In the genomic region with DNA sequence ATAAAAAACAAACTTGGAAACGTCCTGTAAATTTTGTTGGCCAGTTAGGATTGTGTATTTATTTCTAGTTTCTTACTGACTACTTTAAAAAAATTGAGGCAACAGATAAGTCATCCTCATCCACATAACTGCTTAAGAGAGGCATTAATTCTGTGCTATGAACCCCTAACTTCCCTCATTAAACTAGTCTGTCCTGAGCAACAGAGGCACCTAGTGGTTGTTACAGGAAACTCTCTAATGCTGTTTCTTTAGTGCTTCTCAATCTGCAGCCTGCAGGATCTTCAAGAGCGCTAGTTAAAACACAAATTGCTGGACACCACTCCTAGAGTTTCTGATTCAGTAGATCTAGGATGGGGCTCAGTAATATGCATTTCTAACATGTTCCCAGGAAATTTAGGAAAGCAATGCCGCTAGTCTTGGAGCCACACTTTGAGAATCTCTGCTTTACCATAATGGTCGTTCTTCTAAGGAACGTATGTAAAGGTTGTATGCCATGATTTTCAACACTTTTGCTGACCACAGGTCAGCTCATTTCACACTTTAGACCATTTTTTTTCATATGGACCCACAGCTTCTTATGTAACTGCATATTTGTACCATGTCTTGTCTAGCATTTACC, we compare ENCODE assay signal across 8 cellular contexts.
DNase-seq lines count a peak whose midpoint lies in the region; ATAC-seq and TF ChIP-seq lines count a peak whose summit lies in the region.

No MANE protein-coding gene starts in this region.

- H3K36me3 ChIP-seq in DND-41 (ENCODE audit: insufficient read depth, low read length) (no peaks in the 10 kb centered on the region), PC-9 (ENCODE audit: low read depth) (no peaks in the 10 kb centered on the region)

- no peaks in the 10 kb centered on the region for H3K9me3 Mint-ChIP-seq in T-helper 2 cell treated with Interferon-gamma antibody and Interleukin-4, amounts not matched to agents 5 μg/mL and 100 μg/mL, for 36 hours

- no peak overlapping the region for H3K9ac ChIP-seq in DND-41 (ENCODE audit: low read depth, low read length)

- H2AFZ ChIP-seq in DND-41 (ENCODE audit: low read depth, low read length) (no peak overlapping the region), PC-9 (no peak overlapping the region)

- POLR2A ChIA-PET in PC-9 (lab: Charles Lee; ENCODE audit: unreplicated experiment): no interaction called here

- TF ChIP-seq CTCF in DND-41 (IDR thresholded peaks at IDR 0.05; ENCODE audit: borderline replicate concordance, extremely low read depth, low read length, poor library complexity, severe bottlenecking) (peak; percentile 67), HL-60 (IDR thresholded peaks at IDR 0.05; ENCODE audit: insufficient read depth, low read length) (peak; percentile 15), PC-9 (conservative IDR thresholded peaks at IDR 0.05) (peak; percentile 54)

- DNase-seq in DND-41: peak; percentile 4
- no peak for DNase-seq in HL-60 (ENCODE audit: low read depth in 1 of 2, low spot score in 1 of 2)
- DNase-seq in PC-9: no peak
- DNase-seq in iPS-NIHi7 (ENCODE audit: extremely low spot score): peak; percentile 62
- DNase-seq in amygdala (lab: John Stamatoyannopoulos, UW): no peak
- DNase-seq in glomerular visceral epithelial cell (ENCODE audit: extremely low spot score): no peak
- DNase-seq in T-helper 2 cell treated with Interferon-gamma antibody and Interleukin-4, amounts not matched to agents 5 μg/mL and 100 μg/mL, for 36 hours (ENCODE audit: low spot score): no peak

- no peaks in the 10 kb centered on the region for H3F3A ChIP-seq in PC-9 (ENCODE audit: insufficient read depth, low read depth)

- no peak overlapping the region for H3K4me3 Mint-ChIP-seq in T-helper 2 cell treated with Interferon-gamma antibody and Interleukin-4, amounts not matched to agents 5 μg/mL and 100 μg/mL, for 36 hours

- H3K27me3 Mint-ChIP-seq in T-helper 2 cell treated with Interferon-gamma antibody and Interleukin-4, amounts not matched to agents 5 μg/mL and 100 μg/mL, for 36 hours (ENCODE audit: low read depth): peaks cover 2% of the 10 kb centered on the region

- H3K27me3 ChIP-seq in DND-41 (ENCODE audit: insufficient read depth, low read length, poor library complexity) (no peaks in the 10 kb centered on the region), HL-60 (ENCODE audit: insufficient read depth, poor library complexity, severe bottlenecking) (no peaks in the 10 kb centered on the region), PC-9 (ENCODE audit: insufficient read depth, low read depth) (no peaks in the 10 kb centered on the region)

- ATAC-seq in DND-41 (ENCODE audit: insufficient read depth, low read depth) (peak; percentile 74; the same call in 2 of the 3 replicates), GM19463 (IDR thresholded peaks at IDR 0.05; ENCODE audit: unreplicated experiment) (peak; percentile 61)

- no peaks in the 10 kb centered on the region for H3K4me1 Mint-ChIP-seq in T-helper 2 cell treated with Interferon-gamma antibody and Interleukin-4, amounts not matched to agents 5 μg/mL and 100 μg/mL, for 36 hours (ENCODE audit: low read depth)

- no peaks in the 10 kb centered on the region for H3K9me2 ChIP-seq in PC-9 (ENCODE audit: insufficient read depth)

- H4K20me1 ChIP-seq in DND-41 (ENCODE audit: insufficient read depth, low read length) (no peaks in the 10 kb centered on the region), PC-9 (ENCODE audit: insufficient read depth) (no peaks in the 10 kb centered on the region)

- intact Hi-C loops in PC-9 (cut with micrococcal nuclease; ENCODE audit: unreplicated experiment): loop anchor here (10.0 kb wide), 1 partner anchor 590 kb away; no protein-coding TSS in a partner anchor

- CTCF ChIA-PET in PC-9 (lab: Charles Lee): no interaction called here

- H3K27ac ChIP-seq in DND-41 (ENCODE audit: low read length) (no peak overlapping the region), HL-60 (replicated peaks) (no peak overlapping the region), PC-9 (no peak overlapping the region)

- H3K4me3 ChIP-seq in DND-41 (ENCODE audit: low read depth in 1 of 2, low read length in 2 of 2) (no peak overlapping the region), HL-60 (replicated peaks; ENCODE audit: insufficient read depth, low read length) (no peak overlapping the region), PC-9 (no peak overlapping the region)

- no peaks in the 10 kb centered on the region for H3K9me3 ChIP-seq in DND-41 (ENCODE audit: insufficient read depth, low read length, severe bottlenecking)
- H3K9me3 ChIP-seq in PC-9 (ENCODE audit: insufficient read depth, low read depth): no peaks in the 10 kb centered on the region

- no peak overlapping the region for H3K4me2 ChIP-seq in DND-41 (ENCODE audit: insufficient read depth, low read length)
- H3K4me2 ChIP-seq in PC-9: no peak overlapping the region

- no peaks in the 10 kb centered on the region for H3K36me3 Mint-ChIP-seq in T-helper 2 cell treated with Interferon-gamma antibody and Interleukin-4, amounts not matched to agents 5 μg/mL and 100 μg/mL, for 36 hours (ENCODE audit: low read depth)

- no TSS peak for BruUV-seq in PC-9 (replicated peaks; lab: Mats Ljungman, UMichigan)

- no peaks in the 10 kb centered on the region for H3K79me2 ChIP-seq in DND-41 (ENCODE audit: insufficient read depth, low read length)
- H3K79me2 ChIP-seq in PC-9 (ENCODE audit: low read depth): no peaks in the 10 kb centered on the region

- no peak overlapping the region for H3K27ac Mint-ChIP-seq in T-helper 2 cell treated with Interferon-gamma antibody and Interleukin-4, amounts not matched to agents 5 μg/mL and 100 μg/mL, for 36 hours

- H3K4me1 ChIP-seq in DND-41 (ENCODE audit: insufficient read depth, low read length): no peaks in the 10 kb centered on the region
- H3K4me1 ChIP-seq in PC-9 (replicated peaks; ENCODE audit: insufficient read depth): no peaks in the 10 kb centered on the region

Comparison
In these comparisons a context has a peak if more than half of its experiments do, and no peak if none do; other contexts are left out.
1. DNase-seq: peak in DND-41 (single experiment) and iPS-NIHi7 (single experiment); none in HL-60 (0 of 2), PC-9 (0 of 2), amygdala (0 of 56), glomerular visceral epithelial cell (single experiment) and T-helper 2 cell treated with Interferon-gamma antibody and Interleukin-4, amounts not matched to agents 5 μg/mL and 100 μg/mL, for 36 hours (single experiment).
2. CTCF ChIP-seq: peak in every context shown above with its lines; median percentile 67 in DND-41; 54 in PC-9; 15 in HL-60.